Comparison of ENCODE assay signal across 8 cellular contexts in genomic region chr17:5486206-5487124, GRCh38.
DNase-seq lines count a peak whose midpoint lies in the region; ATAC-seq and FAIRE-seq lines count a peak whose summit lies in the region.

MIS12 (plus strand) TSS chr17:5486566; CDS start chr17:5488863, 2,297 bp downstream.

- H3K27ac ChIP-seq in cingulate gyrus (ENCODE audit: low read depth, low read length), result peak within 1 kb of the TSS; percentile 99

- ATAC-seq in HG03457 (IDR thresholded peaks at IDR 0.05; ENCODE audit: unreplicated experiment), result peak; percentile 56

- FAIRE-seq in GM19239 (lab: Jason Lieb, UNC), result peak; percentile 96

- DNase-seq in Ammon's horn (ENCODE audit: low spot score) (peak; percentile 99), GM19239 (ENCODE audit: insufficient read length, low spot score) (peak; percentile 91), NCI-H524 treated with DMSO at 0.1 percent for 48 hours (lab: John Stamatoyannopoulos, UW) (peak; percentile 92), kidney tubule cell (ENCODE audit: low spot score) (peak; percentile 99)
- DNase-seq in activated CD4-positive, alpha-beta T cell treated with anti-CD3 and anti-CD28 coated beads for 4 hours, result peak; percentile 96 to 98
- peak; percentile 87 to 98 (median 95) for DNase-seq in stimulated activated CD4-positive, alpha-beta T cell treated with anti-CD3 and anti-CD28 coated beads, Interleukin-1b, Interleukin-23, amount 100 ng/mL, for 24 hours (ENCODE audit: low read depth in 4 of 4, low spot score in 1 of 4)

Comparison
In these comparisons a context has a peak if more than half of its experiments do, and no peak if none do; other contexts are left out.
1. Peak in every context shown above with its lines: DNase-seq, ATAC-seq and H3K27ac ChIP-seq.